ENCODE assay signal across 13 cellular contexts in the genomic region with DNA sequence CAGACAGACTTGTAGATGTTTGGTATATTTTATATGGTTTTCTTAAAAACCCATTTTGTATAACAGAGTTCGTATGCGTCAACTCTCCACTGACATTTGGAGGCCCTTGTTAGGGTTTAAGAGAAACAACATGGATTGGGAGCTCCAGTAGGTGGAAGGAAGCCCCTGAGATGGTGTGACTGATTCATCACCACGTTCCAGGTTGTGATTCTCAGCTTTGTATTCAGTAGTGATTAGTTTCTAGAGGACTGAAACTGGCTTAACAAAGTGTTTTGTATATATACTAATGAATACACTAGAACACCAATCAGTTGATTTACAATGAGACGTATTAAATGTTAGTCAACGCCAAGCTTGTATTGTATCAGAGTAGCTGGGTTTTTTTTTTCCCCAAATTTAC.
"Had no signal": no experiment of that assay in that cellular context is flagged by ENCODE, and none has a peak within 500 bp of the region (broad histone marks: within the 10 kb centered on the region; RNA-seq: fewer than 3 reads in every experiment).

No MANE protein-coding gene starts in this region.

- H3K27ac Mint-ChIP-seq: activated B cell treated with CpG ODN at 0.5 μM for 24 hours; activated T-helper 2 cell treated with anti-CD3 and anti-CD28 coated beads, Interferon-gamma antibody, Interleukin-2, Interleukin-4, amounts not matched to agents 10 μg/mL and 5 μg/mL and 100 μg/mL, durations not matched to agents 14 hours and 24 hours and 36 hours; neural progenitor cell; T-helper 1 cell treated with Interleukin-12 subunit alpha and Interleukin-12 subunit beta and Interleukin-4 antibody, amounts not matched to agents 30 μg/mL and 1 μg/mL, for 36 hours; type B pancreatic cell had no signal

- ATAC-seq: left lung, pancreas had no signal

- DNase-seq: activated B cell treated with CpG ODN at 0.5 μM for 24 hours; activated CD4-positive, alpha-beta T cell treated with anti-CD3 and anti-CD28 coated beads, Interleukin-2, amount 50 U/mL, for 4 hours; dorsolateral prefrontal cortex; foreskin melanocyte; left lung; pancreas; SHP77 treated with DMSO at 0.1 percent for 48 hours; small intestine had no signal

- H3K27me3 Mint-ChIP-seq: activated B cell treated with CpG ODN at 0.5 μM for 24 hours, type B pancreatic cell had no signal

- H3K4me3 ChIP-seq: ascending aorta, dorsolateral prefrontal cortex, left lung, neural progenitor cell, pancreas had no signal

- H3K9me3 Mint-ChIP-seq: activated B cell treated with CpG ODN at 0.5 μM for 24 hours, type B pancreatic cell had no signal

- H3K27me3 ChIP-seq: ascending aorta, dorsolateral prefrontal cortex, left lung, neural progenitor cell, pancreas had no signal

- H3K27ac ChIP-seq: ascending aorta, left lung, neural progenitor cell, pancreas had no signal

- H3K4me1 ChIP-seq: ascending aorta had no signal

- H3K4me3 Mint-ChIP-seq: activated B cell treated with CpG ODN at 0.5 μM for 24 hours; neural progenitor cell; T-helper 1 cell treated with Interleukin-12 subunit alpha and Interleukin-12 subunit beta and Interleukin-4 antibody, amounts not matched to agents 30 μg/mL and 1 μg/mL, for 36 hours; type B pancreatic cell had no signal

- H3K36me3 ChIP-seq: ascending aorta, left lung, neural progenitor cell, pancreas had no signal

- H3K9ac ChIP-seq: neural progenitor cell had no signal

- H3K9me3 ChIP-seq: ascending aorta, left lung, pancreas had no signal
